In genomic region chr9:133122605-133122934, GRCh38 we compare ENCODE assay signal across 10 cellular contexts. TPM values are rescaled to one million over a fixed set of nuclear protein-coding genes. Genes with fewer than 3 reads are reported as not detected.
DNase-seq lines count a peak whose midpoint lies in the region; ATAC-seq and TF ChIP-seq lines count a peak whose summit lies in the region.
"Had no signal": no experiment of that assay in that cellular context is flagged by ENCODE, and none has a peak within 500 bp of the region (broad histone marks: within the 10 kb centered on the region; RNA-seq: fewer than 3 reads in every experiment).

No MANE protein-coding gene starts in this region.

- no peaks in the 10 kb centered on the region for H3K36me3 ChIP-seq in mesodermal cell (ENCODE audit: control insufficient read depth, insufficient read depth, low read length)

- H3K4me1 ChIP-seq in mesodermal cell (ENCODE audit: control insufficient read depth, insufficient read depth, low read length, poor library complexity, severe bottlenecking): peaks cover 38% of the 10 kb centered on the region

- H3K27me3 Mint-ChIP-seq in activated CD4-positive, alpha-beta T cell treated with anti-CD3 and anti-CD28 coated beads, Interleukin-2, amount 10 ng/mL, durations not matched to agents 24 days and 14 days: no peaks in the 10 kb centered on the region

- WGBS in mesodermal cell (ENCODE audit: insufficient coverage in 2 of 2), 2 experiments: 83 to 98% methylated on average over 4 of the region's 4 CpGs

- TF ChIP-seq CTCF in GM20000 (IDR thresholded peaks at IDR 0.05; ENCODE audit: extremely low read depth, missing control alignments): no peak

- peak overlapping the region; percentile 93 for H3K27ac Mint-ChIP-seq in activated CD4-positive, alpha-beta T cell treated with anti-CD3 and anti-CD28 coated beads, Interleukin-2, amount 10 ng/mL, durations not matched to agents 24 days and 14 days

- peak overlapping the region; percentile 79 for H3K4me3 Mint-ChIP-seq in activated CD4-positive, alpha-beta T cell treated with anti-CD3 and anti-CD28 coated beads, Interleukin-2, amount 10 ng/mL, durations not matched to agents 24 days and 14 days

- DNase-seq in activated CD4-positive, alpha-beta T cell treated with anti-CD3 and anti-CD28 coated beads, Interleukin-2, amount 10 ng/mL, durations not matched to agents 24 days and 14 days: no peak
- DNase-seq in activated CD4-positive, alpha-beta T cell treated with anti-CD3 and anti-CD28 coated beads for 4 hours: no peak
- no peak for DNase-seq in substantia nigra (lab: John Stamatoyannopoulos, UW)
- DNase-seq in NCI-H1092 (lab: John Stamatoyannopoulos, UW): no peak
- no peak for DNase-seq in GM20000 (ENCODE audit: low spot score)
- DNase-seq: activated naive CD4-positive, alpha-beta T cell treated with Interleukin-2 at 50 U/mL for 16 hours; stimulated activated CD4-positive, alpha-beta T cell treated with anti-CD3 and anti-CD28 coated beads, Interleukin-4, amount 100 ng/mL, for 24 hours had no signal

- H3K4me1 Mint-ChIP-seq in activated CD4-positive, alpha-beta T cell treated with anti-CD3 and anti-CD28 coated beads, Interleukin-2, amount 10 ng/mL, durations not matched to agents 24 days and 14 days: peaks cover 56% of the 10 kb centered on the region

- no peak overlapping the region for H3K4me3 ChIP-seq in mesodermal cell (ENCODE audit: extremely low read depth, insufficient read depth, low read length, poor library complexity, severe bottlenecking)

- no peak for ATAC-seq in GM21723 (IDR thresholded peaks at IDR 0.05; ENCODE audit: unreplicated experiment)

- H3K9me3 Mint-ChIP-seq in activated CD4-positive, alpha-beta T cell treated with anti-CD3 and anti-CD28 coated beads, Interleukin-2, amount 10 ng/mL, durations not matched to agents 24 days and 14 days: no peaks in the 10 kb centered on the region

- H3K36me3 Mint-ChIP-seq in activated CD4-positive, alpha-beta T cell treated with anti-CD3 and anti-CD28 coated beads, Interleukin-2, amount 10 ng/mL, durations not matched to agents 24 days and 14 days (ENCODE audit: low read depth): peaks cover 15% of the 10 kb centered on the region

- no peaks in the 10 kb centered on the region for H3K9me3 ChIP-seq in mesodermal cell (ENCODE audit: control insufficient read depth, low read length)

- intact Hi-C loops in activated CD4-positive, alpha-beta T cell treated with anti-CD3 and anti-CD28 coated beads, Interleukin-2, amount 10 ng/mL, durations not matched to agents 24 days and 14 days (cut with micrococcal nuclease): no loop called here

- H3K27ac ChIP-seq in angular gyrus (ENCODE audit: low read depth, low read length) (peak overlapping the region; percentile 97), mesodermal cell (ENCODE audit: low read depth, low read length, severe bottlenecking) (peak overlapping the region; percentile 72), substantia nigra (ENCODE audit: low read depth, low read length, poor library complexity, severe bottlenecking) (peak overlapping the region; percentile 94)

RNA-seq across cellular contexts. Expression of gene RALGDS, which starts 1.5 kb away (rescaled TPM):
- 93.0 and 96.7 TPM in 2 replicates for total RNA-seq in activated CD4-positive, alpha-beta T cell treated with anti-CD3 and anti-CD28 coated beads, Interleukin-2, amount 10 ng/mL, durations not matched to agents 24 days and 14 days
- polyA plus RNA-seq in mesodermal cell (2013, experiment 1 of 2): 66.2 TPM
- polyA plus RNA-seq in mesodermal cell (2013, experiment 2 of 2): 57.5 TPM

RNA-seq across cellular contexts. Expression of gene GBGT1, which starts 41.1 kb away (rescaled TPM):
- total RNA-seq in activated CD4-positive, alpha-beta T cell treated with anti-CD3 and anti-CD28 coated beads, Interleukin-2, amount 10 ng/mL, durations not matched to agents 24 days and 14 days: 6.8 and 8.2 TPM in 2 replicates
- polyA plus RNA-seq in mesodermal cell (2013, experiment 1 of 2): 16.3 TPM
- polyA plus RNA-seq in mesodermal cell (2013, experiment 2 of 2): 10.2 TPM
